ENCODE assay signal across 7 cellular contexts in genomic region chr6:38533064-38533463, GRCh38.
"Had no signal": no experiment of that assay in that cellular context is flagged by ENCODE, and none has a peak within 500 bp of the region (broad histone marks: within the 10 kb centered on the region; RNA-seq: fewer than 3 reads in every experiment).

No MANE protein-coding gene starts in this region.

- ATAC-seq: GM12878 had no signal

- FAIRE-seq: GM12878, GM12891, GM12892, GM18507, GM19239 had no signal

- DNase-seq: GDM1, GF-D8 had no signal

- H3K4me3 ChIP-seq: GM12878 had no signal
